In the genomic region with DNA sequence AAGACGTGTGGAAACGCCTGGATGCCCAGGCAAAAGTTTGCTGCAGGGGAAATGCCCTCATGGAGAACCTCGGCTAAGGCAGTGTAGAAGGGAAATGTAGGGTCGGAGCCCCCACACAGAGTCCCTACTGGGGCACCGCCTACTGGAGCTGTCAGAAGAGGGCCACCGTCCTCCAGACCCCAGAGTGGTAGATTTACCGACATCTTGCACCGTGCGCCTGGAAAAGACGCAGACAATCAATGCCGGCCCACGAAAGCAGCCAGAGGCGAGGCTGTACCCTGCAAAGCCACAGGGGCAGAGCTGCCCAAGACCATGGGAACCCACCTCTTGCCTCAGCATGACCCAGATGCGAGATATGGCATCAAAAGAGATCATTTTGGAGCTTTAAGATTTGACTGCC, we compare ENCODE assay signal across 22 cellular contexts. TPM values are rescaled to one million over a fixed set of nuclear protein-coding genes. Genes with fewer than 3 reads are reported as not detected.
"Had no signal": no experiment of that assay in that cellular context is flagged by ENCODE, and none has a peak within 500 bp of the region (broad histone marks: within the 10 kb centered on the region; RNA-seq: fewer than 3 reads in every experiment).

No MANE protein-coding gene starts in this region.

- H3K4me2 ChIP-seq: hepatocyte had no signal

- H3K36me3 ChIP-seq: esophagus muscularis mucosa, gastrocnemius medialis, heart right ventricle, left lung had no signal

- H2AFZ ChIP-seq: hepatocyte had no signal

- ATAC-seq: foreskin keratinocyte, gastrocnemius medialis, heart right ventricle, left cardiac atrium, left lung, left ventricle myocardium superior had no signal

- DNase-seq: dermis blood vessel endothelial cell; dorsolateral prefrontal cortex; effector CD4-positive, alpha-beta T cell; effector memory CD4-positive, alpha-beta T cell; foreskin keratinocyte; gastrocnemius medialis; glutamatergic neuron; head of caudate nucleus; heart right ventricle; immature natural killer cell; islet precursor cell; left cardiac atrium; left ventricle myocardium superior; mammary epithelial cell; mesendoderm; midbrain had no signal

- H3K27ac Mint-ChIP-seq: immature natural killer cell, memory B cell had no signal

- H3K27me3 ChIP-seq: left lung had no signal

- H3K4me1 ChIP-seq: esophagus muscularis mucosa, gastrocnemius medialis had no signal

- H3K9me3 ChIP-seq: esophagus muscularis mucosa, gastrocnemius medialis, heart right ventricle, left lung had no signal

- H3K4me3 ChIP-seq: coronary artery, dorsolateral prefrontal cortex, esophagus muscularis mucosa, gastrocnemius medialis, heart right ventricle, hepatocyte, left lung, lung had no signal

- H3K4me1 Mint-ChIP-seq: memory B cell had no signal

- H3K36me3 Mint-ChIP-seq: immature natural killer cell, memory B cell had no signal

- H3K27ac ChIP-seq: coronary artery, dorsolateral prefrontal cortex, esophagus muscularis mucosa, foreskin keratinocyte, gastrocnemius medialis, heart right ventricle, hepatocyte, left lung had no signal

- H3K9me3 Mint-ChIP-seq: immature natural killer cell, memory B cell had no signal

- H3K4me3 Mint-ChIP-seq: immature natural killer cell, memory B cell had no signal

RNA-seq across cellular contexts. Expression of a gene that starts 7.0 kb away (rescaled TPM):
- total RNA-seq: foreskin keratinocyte had no signal
- polyA plus RNA-seq: foreskin keratinocyte, immature natural killer cell had no signal
